ENCODE assay signal across 1 cellular context in the genomic region with DNA sequence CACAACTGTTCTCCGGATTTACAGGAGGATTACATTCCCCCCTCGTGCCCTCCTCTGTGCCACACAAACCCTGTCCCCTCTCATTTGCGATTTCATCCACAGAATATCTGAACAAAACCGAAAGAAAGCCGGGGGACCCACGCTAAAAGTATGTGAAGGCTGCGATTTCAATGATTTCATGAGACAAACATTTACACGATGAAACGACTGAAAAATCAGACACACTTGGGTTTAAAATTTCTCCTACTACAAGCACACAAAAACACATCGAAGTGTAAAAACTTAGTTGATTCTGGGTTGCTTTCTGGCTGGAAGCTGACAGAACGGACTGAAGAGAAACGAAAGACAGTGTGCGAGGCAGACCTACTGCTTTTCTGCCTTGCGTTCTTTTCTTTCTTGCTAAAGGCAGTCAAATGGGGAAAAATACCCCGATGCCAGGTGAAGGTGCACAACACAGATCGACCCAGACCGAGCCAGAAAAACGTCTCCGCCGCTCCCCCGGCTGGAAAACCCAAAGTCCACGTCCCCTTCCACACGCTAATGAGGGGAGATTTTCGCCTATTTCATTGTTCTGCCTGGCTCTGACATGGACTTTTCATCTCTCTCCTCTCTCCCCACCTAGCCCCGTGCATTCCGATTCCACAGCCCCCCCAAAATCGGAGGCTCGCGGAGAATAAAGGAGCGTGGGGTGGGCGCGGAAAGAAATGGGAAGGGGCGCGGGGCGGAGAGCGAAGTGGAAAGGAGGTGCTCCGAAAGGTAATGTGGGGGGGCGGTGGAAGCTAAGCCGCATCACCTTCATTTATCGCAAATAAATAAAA.
TF ChIP-seq lines count a peak whose summit lies in the region.

No MANE protein-coding gene starts in this region.

TF ChIP-seq in K562, 482 proteins besides CTCF, POLR2A, EP300 and RAD21 (continued from another document and continues in another):
- TF ChIP-seq, protein P1, sequence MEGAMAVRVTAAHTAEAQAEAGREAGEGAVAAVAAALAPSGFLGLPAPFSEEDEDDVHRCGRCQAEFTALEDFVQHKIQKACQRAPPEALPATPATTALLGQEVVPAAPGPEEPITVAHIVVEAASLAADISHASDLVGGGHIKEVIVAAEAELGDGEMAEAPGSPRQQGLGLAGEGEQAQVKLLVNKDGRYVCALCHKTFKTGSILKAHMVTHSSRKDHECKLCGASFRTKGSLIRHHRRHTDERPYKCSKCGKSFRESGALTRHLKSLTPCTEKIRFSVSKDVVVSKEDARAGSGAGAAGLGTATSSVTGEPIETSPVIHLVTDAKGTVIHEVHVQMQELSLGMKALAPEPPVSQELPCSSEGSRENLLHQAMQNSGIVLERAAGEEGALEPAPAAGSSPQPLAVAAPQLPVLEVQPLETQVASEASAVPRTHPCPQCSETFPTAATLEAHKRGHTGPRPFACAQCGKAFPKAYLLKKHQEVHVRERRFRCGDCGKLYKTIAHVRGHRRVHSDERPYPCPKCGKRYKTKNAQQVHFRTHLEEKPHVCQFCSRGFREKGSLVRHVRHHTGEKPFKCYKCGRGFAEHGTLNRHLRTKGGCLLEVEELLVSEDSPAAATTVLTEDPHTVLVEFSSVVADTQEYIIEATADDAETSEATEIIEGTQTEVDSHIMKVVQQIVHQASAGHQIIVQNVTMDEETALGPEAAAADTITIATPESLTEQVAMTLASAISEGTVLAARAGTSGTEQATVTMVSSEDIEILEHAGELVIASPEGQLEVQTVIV (CRISPR knock-in tag; IDR thresholded peaks at IDR 0.05; ENCODE audit: borderline replicate concordance), result no peak
- TF ChIP-seq, protein P2, sequence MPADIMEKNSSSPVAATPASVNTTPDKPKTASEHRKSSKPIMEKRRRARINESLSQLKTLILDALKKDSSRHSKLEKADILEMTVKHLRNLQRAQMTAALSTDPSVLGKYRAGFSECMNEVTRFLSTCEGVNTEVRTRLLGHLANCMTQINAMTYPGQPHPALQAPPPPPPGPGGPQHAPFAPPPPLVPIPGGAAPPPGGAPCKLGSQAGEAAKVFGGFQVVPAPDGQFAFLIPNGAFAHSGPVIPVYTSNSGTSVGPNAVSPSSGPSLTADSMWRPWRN (IDR thresholded peaks at IDR 0.05; ENCODE audit: low read depth), result no peak
- TF ChIP-seq SNIP1 (IDR thresholded peaks at IDR 0.05; ENCODE audit: low read depth) (no peak), HNRNPL (IDR thresholded peaks at IDR 0.05; ENCODE audit: low read depth, low read length) (no peak), DMBX1 (CRISPR knock-in tag; IDR thresholded peaks at IDR 0.05; ENCODE audit: borderline replicate concordance) (no peak), RBBP5 (IDR thresholded peaks at IDR 0.05; ENCODE audit: borderline replicate concordance, insufficient read depth, low read length, poor library complexity, severe bottlenecking) (peak; percentile 82), ZNF124 (CRISPR knock-in tag; IDR thresholded peaks at IDR 0.05) (no peak), STAG1 (CRISPR knock-in tag; IDR thresholded peaks at IDR 0.05; ENCODE audit: borderline replicate concordance) (no peak), CHD1 (IDR thresholded peaks at IDR 0.05; ENCODE audit: low read length) (peak; percentile 87), HNRNPUL1 (IDR thresholded peaks at IDR 0.05; ENCODE audit: low read length) (no peak), ZNF764 (CRISPR knock-in tag; IDR thresholded peaks at IDR 0.05; ENCODE audit: low read depth) (no peak), ZBTB7A (IDR thresholded peaks at IDR 0.05; ENCODE audit: borderline replicate concordance, control insufficient read depth, low read depth, low read length) (no peak), ATF1 (CRISPR knock-in tag; IDR thresholded peaks at IDR 0.05) (no peak), ATF1 (tag; IDR thresholded peaks at IDR 0.05) (no peak), MAFG (tag; conservative IDR thresholded peaks at IDR 0.05) (peak; percentile 34; the same call in 1 of the 2 replicates), MTA3 (IDR thresholded peaks at IDR 0.05; ENCODE audit: borderline replicate concordance) (peak; percentile 26; the same call in 1 of the 2 replicates), WHSC1 (IDR thresholded peaks at IDR 0.05; ENCODE audit: low read length) (no peak), GABPB2 (CRISPR knock-in tag; conservative IDR thresholded peaks at IDR 0.05) (no peak), SRSF1 (IDR thresholded peaks at IDR 0.05; ENCODE audit: low read depth, low read length) (no peak), BMI1 (IDR thresholded peaks at IDR 0.05; ENCODE audit: low read length) (no peak; the same call in 1 of the 2 replicates), MIER1 (IDR thresholded peaks at IDR 0.05; ENCODE audit: low read depth) (no peak), SRSF3 (IDR thresholded peaks at IDR 0.05; ENCODE audit: insufficient read depth, low read length) (0 out of 2 replicates have a peak, but pooled peaks have one; percentile 55), NCOR1 (IDR thresholded peaks at IDR 0.05) (no peak), TEAD1 (CRISPR knock-in tag; IDR thresholded peaks at IDR 0.05) (no peak; a peak in 1 of 4 replicates), NR2F6 (CRISPR knock-in tag; IDR thresholded peaks at IDR 0.05) (no peak), ILF3 (IDR thresholded peaks at IDR 0.05; ENCODE audit: borderline replicate concordance) (no peak), ZNF699 (CRISPR knock-in tag; IDR thresholded peaks at IDR 0.05; ENCODE audit: insufficient replicate concordance) (no peak), MTA1 (IDR thresholded peaks at IDR 0.05; ENCODE audit: borderline replicate concordance) (peak; percentile 47; the same call in 1 of the 2 replicates), TOE1 (IDR thresholded peaks at IDR 0.05; ENCODE audit: borderline replicate concordance) (0 out of 2 replicates have a peak, but pooled peaks have one; percentile 25), TOE1 (CRISPR knock-in tag; IDR thresholded peaks at IDR 0.05; ENCODE audit: borderline replicate concordance, low read depth) (no peak), ZNF551 (CRISPR knock-in tag; IDR thresholded peaks at IDR 0.05) (no peak), BDP1 (IDR thresholded peaks at IDR 0.05; ENCODE audit: insufficient read depth, insufficient read length) (no peak), TAF1 (IDR thresholded peaks at IDR 0.05; ENCODE audit: control insufficient read depth, extremely low read depth, insufficient read depth, low read length, severe bottlenecking) (peak; percentile 23), ZNF121 (CRISPR knock-in tag; conservative IDR thresholded peaks at IDR 0.05) (no peak)
- TF ChIP-seq, protein P3, sequence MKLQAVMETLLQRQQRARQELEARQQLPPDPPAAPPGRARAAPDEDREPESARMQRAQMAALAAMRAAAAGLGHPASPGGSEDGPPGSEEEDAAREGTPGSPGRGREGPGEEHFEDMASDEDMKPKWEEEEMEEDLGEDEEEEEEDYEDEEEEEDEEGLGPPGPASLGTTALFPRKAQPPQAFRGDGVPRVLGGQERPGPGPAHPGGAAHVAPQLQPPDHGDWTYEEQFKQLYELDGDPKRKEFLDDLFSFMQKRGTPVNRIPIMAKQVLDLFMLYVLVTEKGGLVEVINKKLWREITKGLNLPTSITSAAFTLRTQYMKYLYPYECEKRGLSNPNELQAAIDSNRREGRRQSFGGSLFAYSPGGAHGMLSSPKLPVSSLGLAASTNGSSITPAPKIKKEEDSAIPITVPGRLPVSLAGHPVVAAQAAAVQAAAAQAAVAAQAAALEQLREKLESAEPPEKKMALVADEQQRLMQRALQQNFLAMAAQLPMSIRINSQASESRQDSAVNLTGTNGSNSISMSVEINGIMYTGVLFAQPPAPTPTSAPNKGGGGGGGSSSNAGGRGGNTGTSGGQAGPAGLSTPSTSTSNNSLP (IDR thresholded peaks at IDR 0.05; ENCODE audit: borderline replicate concordance, low read depth, low read length), result no peak
- TF ChIP-seq, protein P4, sequence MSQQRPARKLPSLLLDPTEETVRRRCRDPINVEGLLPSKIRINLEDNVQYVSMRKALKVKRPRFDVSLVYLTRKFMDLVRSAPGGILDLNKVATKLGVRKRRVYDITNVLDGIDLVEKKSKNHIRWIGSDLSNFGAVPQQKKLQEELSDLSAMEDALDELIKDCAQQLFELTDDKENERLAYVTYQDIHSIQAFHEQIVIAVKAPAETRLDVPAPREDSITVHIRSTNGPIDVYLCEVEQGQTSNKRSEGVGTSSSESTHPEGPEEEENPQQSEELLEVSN (IDR thresholded peaks at IDR 0.05; ENCODE audit: borderline replicate concordance in 1 of 2, extremely low read depth in 1 of 2, insufficient read depth in 1 of 2, insufficient read length in 1 of 2, low read depth in 1 of 2, low read length in 1 of 2, poor library complexity in 1 of 2, severe bottlenecking in 1 of 2), result no peak
- TF ChIP-seq, protein P5, sequence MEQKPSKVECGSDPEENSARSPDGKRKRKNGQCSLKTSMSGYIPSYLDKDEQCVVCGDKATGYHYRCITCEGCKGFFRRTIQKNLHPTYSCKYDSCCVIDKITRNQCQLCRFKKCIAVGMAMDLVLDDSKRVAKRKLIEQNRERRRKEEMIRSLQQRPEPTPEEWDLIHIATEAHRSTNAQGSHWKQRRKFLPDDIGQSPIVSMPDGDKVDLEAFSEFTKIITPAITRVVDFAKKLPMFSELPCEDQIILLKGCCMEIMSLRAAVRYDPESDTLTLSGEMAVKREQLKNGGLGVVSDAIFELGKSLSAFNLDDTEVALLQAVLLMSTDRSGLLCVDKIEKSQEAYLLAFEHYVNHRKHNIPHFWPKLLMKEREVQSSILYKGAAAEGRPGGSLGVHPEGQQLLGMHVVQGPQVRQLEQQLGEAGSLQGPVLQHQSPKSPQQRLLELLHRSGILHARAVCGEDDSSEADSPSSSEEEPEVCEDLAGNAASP (IDR thresholded peaks at IDR 0.05), result no peak
- TF ChIP-seq, protein P6, sequence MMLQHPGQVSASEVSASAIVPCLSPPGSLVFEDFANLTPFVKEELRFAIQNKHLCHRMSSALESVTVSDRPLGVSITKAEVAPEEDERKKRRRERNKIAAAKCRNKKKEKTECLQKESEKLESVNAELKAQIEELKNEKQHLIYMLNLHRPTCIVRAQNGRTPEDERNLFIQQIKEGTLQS (IDR thresholded peaks at IDR 0.05), result no peak
- TF ChIP-seq, protein P6 (CRISPR knock-in tag; conservative IDR thresholded peaks at IDR 0.05), result 0 out of 2 replicates have a peak, but pooled peaks have one; percentile 13
- TF ChIP-seq, protein P7, sequence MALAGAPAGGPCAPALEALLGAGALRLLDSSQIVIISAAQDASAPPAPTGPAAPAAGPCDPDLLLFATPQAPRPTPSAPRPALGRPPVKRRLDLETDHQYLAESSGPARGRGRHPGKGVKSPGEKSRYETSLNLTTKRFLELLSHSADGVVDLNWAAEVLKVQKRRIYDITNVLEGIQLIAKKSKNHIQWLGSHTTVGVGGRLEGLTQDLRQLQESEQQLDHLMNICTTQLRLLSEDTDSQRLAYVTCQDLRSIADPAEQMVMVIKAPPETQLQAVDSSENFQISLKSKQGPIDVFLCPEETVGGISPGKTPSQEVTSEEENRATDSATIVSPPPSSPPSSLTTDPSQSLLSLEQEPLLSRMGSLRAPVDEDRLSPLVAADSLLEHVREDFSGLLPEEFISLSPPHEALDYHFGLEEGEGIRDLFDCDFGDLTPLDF (CRISPR knock-in tag; IDR thresholded peaks at IDR 0.05), result no peak
- TF ChIP-seq, protein P8, sequence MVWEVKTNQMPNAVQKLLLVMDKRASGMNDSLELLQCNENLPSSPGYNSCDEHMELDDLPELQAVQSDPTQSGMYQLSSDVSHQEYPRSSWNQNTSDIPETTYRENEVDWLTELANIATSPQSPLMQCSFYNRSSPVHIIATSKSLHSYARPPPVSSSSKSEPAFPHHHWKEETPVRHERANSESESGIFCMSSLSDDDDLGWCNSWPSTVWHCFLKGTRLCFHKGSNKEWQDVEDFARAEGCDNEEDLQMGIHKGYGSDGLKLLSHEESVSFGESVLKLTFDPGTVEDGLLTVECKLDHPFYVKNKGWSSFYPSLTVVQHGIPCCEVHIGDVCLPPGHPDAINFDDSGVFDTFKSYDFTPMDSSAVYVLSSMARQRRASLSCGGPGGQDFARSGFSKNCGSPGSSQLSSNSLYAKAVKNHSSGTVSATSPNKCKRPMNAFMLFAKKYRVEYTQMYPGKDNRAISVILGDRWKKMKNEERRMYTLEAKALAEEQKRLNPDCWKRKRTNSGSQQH (CRISPR knock-in tag; IDR thresholded peaks at IDR 0.05), result 0 out of 2 replicates have a peak, but pooled peaks have one; percentile 15
- TF ChIP-seq, protein P9, sequence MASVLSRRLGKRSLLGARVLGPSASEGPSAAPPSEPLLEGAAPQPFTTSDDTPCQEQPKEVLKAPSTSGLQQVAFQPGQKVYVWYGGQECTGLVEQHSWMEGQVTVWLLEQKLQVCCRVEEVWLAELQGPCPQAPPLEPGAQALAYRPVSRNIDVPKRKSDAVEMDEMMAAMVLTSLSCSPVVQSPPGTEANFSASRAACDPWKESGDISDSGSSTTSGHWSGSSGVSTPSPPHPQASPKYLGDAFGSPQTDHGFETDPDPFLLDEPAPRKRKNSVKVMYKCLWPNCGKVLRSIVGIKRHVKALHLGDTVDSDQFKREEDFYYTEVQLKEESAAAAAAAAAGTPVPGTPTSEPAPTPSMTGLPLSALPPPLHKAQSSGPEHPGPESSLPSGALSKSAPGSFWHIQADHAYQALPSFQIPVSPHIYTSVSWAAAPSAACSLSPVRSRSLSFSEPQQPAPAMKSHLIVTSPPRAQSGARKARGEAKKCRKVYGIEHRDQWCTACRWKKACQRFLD (CRISPR knock-in tag; IDR thresholded peaks at IDR 0.05), result 0 out of 2 replicates have a peak, but pooled peaks have one; percentile 28
- TF ChIP-seq, protein P10, sequence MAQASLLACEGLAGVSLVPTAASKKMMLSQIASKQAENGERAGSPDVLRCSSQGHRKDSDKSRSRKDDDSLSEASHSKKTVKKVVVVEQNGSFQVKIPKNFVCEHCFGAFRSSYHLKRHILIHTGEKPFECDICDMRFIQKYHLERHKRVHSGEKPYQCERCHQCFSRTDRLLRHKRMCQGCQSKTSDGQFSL (CRISPR knock-in tag; IDR thresholded peaks at IDR 0.05), result peak; percentile 95
- TF ChIP-seq, protein P10 (tag; IDR thresholded peaks at IDR 0.05), result peak in 1 of 2 experiments; percentile 94; a peak in 2 of 4 replicates
- TF ChIP-seq, protein P11, sequence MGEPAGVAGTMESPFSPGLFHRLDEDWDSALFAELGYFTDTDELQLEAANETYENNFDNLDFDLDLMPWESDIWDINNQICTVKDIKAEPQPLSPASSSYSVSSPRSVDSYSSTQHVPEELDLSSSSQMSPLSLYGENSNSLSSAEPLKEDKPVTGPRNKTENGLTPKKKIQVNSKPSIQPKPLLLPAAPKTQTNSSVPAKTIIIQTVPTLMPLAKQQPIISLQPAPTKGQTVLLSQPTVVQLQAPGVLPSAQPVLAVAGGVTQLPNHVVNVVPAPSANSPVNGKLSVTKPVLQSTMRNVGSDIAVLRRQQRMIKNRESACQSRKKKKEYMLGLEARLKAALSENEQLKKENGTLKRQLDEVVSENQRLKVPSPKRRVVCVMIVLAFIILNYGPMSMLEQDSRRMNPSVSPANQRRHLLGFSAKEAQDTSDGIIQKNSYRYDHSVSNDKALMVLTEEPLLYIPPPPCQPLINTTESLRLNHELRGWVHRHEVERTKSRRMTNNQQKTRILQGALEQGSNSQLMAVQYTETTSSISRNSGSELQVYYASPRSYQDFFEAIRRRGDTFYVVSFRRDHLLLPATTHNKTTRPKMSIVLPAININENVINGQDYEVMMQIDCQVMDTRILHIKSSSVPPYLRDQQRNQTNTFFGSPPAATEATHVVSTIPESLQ (CRISPR knock-in tag; IDR thresholded peaks at IDR 0.05), result no peak
